Comparison of ENCODE assay signal across 8 cellular contexts in the genomic region with DNA sequence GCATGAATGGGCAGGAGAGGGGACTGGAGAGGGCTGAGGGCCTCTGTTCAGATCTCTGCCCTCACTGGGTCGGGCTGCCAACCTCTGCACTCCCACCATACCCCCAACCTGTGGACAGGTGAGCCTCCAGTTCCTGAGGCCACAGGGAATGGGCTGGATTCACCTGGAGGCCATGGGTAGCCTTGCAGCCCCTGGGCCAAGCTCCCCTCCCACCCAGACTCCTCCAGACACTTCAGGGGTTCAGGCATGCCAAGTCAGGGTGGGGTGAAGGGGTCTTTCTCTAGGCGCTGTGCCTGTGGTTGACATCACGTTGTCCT.
A peak's percentile ranks its signal among the peaks of the same experiment; 100 is the strongest.
DNase-seq lines count a peak whose midpoint lies in the region; ATAC-seq and TF ChIP-seq lines count a peak whose summit lies in the region.

No MANE protein-coding gene starts in this region.

- H3K27me3 Mint-ChIP-seq in activated CD4-positive, alpha-beta T cell treated with anti-CD3 and anti-CD28 coated beads, Interleukin-2, amount 10 ng/mL, durations not matched to agents 7 days and 5 days, result no peaks in the 10 kb centered on the region
- no peaks in the 10 kb centered on the region for H3K27me3 Mint-ChIP-seq in central memory CD8-positive, alpha-beta T cell

- no peak for DNase-seq in activated CD4-positive, alpha-beta T cell treated with anti-CD3 and anti-CD28 coated beads, Interleukin-2, amount 10 ng/mL, durations not matched to agents 7 days and 5 days
- no peak for DNase-seq in activated CD4-positive, alpha-beta T cell treated with anti-CD3 and anti-CD28 coated beads, Interleukin-2, amount 50 U/mL, for 4 hours
- no peak for DNase-seq in central memory CD8-positive, alpha-beta T cell (ENCODE audit: low spot score in 2 of 2)
- DNase-seq in tibial artery (no peak), aorta (no peak), NCI-H1694 treated with DMSO at 0.1 percent for 48 hours (lab: John Stamatoyannopoulos, UW) (no peak)
- no peak for DNase-seq in stimulated activated naive CD4-positive, alpha-beta T cell (lab: John Stamatoyannopoulos, UW)

- H3K27ac ChIP-seq in muscle layer of colon (ENCODE audit: low read depth, low read length) (peak overlapping the region; percentile 64), tibial artery (peak overlapping the region; percentile 79 to 80), aorta (ENCODE audit: low read depth in 1 of 2, low read length in 2 of 2) (no peak overlapping the region)

- H3K4me1 ChIP-seq in muscle layer of colon (ENCODE audit: insufficient read depth, low read length), result peaks cover 99% of the 10 kb centered on the region
- H3K4me1 ChIP-seq in tibial artery, result peaks cover 8 to 95% (median 88%) of the 10 kb centered on the region in 4 donors
- H3K4me1 ChIP-seq in aorta (ENCODE audit: control insufficient read depth in 1 of 2, insufficient read depth in 2 of 2, low read length in 2 of 2), result peaks cover 0 to 11% of the 10 kb centered on the region in 2 donors

- H3K27me3 ChIP-seq in muscle layer of colon (ENCODE audit: control insufficient read depth in 1 of 2, insufficient read depth in 2 of 2, low read length in 2 of 2), result no peaks in the 10 kb centered on the region
- H3K27me3 ChIP-seq in tibial artery, result no peaks in the 10 kb centered on the region
- no peaks in the 10 kb centered on the region for H3K27me3 ChIP-seq in aorta (ENCODE audit: control insufficient read depth in 1 of 2, insufficient read depth in 2 of 2, low read length in 1 of 2)

- peaks cover 69% of the 10 kb centered on the region for H3K4me1 Mint-ChIP-seq in activated CD4-positive, alpha-beta T cell treated with anti-CD3 and anti-CD28 coated beads, Interleukin-2, amount 10 ng/mL, durations not matched to agents 7 days and 5 days
- peaks cover 33% of the 10 kb centered on the region for H3K4me1 Mint-ChIP-seq in central memory CD8-positive, alpha-beta T cell

- H3K36me3 Mint-ChIP-seq in activated CD4-positive, alpha-beta T cell treated with anti-CD3 and anti-CD28 coated beads, Interleukin-2, amount 10 ng/mL, durations not matched to agents 7 days and 5 days (ENCODE audit: low read depth), result peaks cover 3% of the 10 kb centered on the region
- H3K36me3 Mint-ChIP-seq in central memory CD8-positive, alpha-beta T cell (ENCODE audit: insufficient read depth), result no peaks in the 10 kb centered on the region

- peak overlapping the region; percentile 89 for H3K27ac Mint-ChIP-seq in activated CD4-positive, alpha-beta T cell treated with anti-CD3 and anti-CD28 coated beads, Interleukin-2, amount 10 ng/mL, durations not matched to agents 7 days and 5 days
- peak overlapping the region; percentile 38 for H3K27ac Mint-ChIP-seq in central memory CD8-positive, alpha-beta T cell (ENCODE audit: low read depth)

- no peaks in the 10 kb centered on the region for H3K9me3 Mint-ChIP-seq in activated CD4-positive, alpha-beta T cell treated with anti-CD3 and anti-CD28 coated beads, Interleukin-2, amount 10 ng/mL, durations not matched to agents 7 days and 5 days
- H3K9me3 Mint-ChIP-seq in central memory CD8-positive, alpha-beta T cell, result no peaks in the 10 kb centered on the region

- H3K4me3 ChIP-seq in muscle layer of colon (ENCODE audit: low read depth in 1 of 2, low read length in 2 of 2), result no peak overlapping the region
- H3K4me3 ChIP-seq in tibial artery, result no peak overlapping the region
- H3K4me3 ChIP-seq in aorta (ENCODE audit: low read length in 2 of 2), result no peak overlapping the region

- ATAC-seq in central memory CD8-positive, alpha-beta T cell (replicated peaks; ENCODE audit: extremely low read depth, poor library complexity, severe bottlenecking), result no peak
- ATAC-seq in aorta (ENCODE audit: low FRiP score), result no peak

- WGBS in aorta, 2 donors, result 91 to 94% methylated on average over 3 of the region's 3 CpGs

- intact Hi-C loops in tibial artery (cut with DNase I; ENCODE audit: low total_unique reads) (no loop called here), aorta (cut with DNase I) (no loop called here)

- CTCF ChIA-PET in activated CD4-positive, alpha-beta T cell treated with anti-CD3 and anti-CD28 coated beads, Interleukin-2, amount 10 ng/mL, durations not matched to agents 7 days and 5 days (lab: Charles Lee), result interaction anchor here (1.2 kb wide), 2 partner anchors 12 to 80 kb away, joined by 3 read pairs; no protein-coding TSS in a partner anchor

- no peak overlapping the region for H3K4me3 Mint-ChIP-seq in activated CD4-positive, alpha-beta T cell treated with anti-CD3 and anti-CD28 coated beads, Interleukin-2, amount 10 ng/mL, durations not matched to agents 7 days and 5 days
- no peak overlapping the region for H3K4me3 Mint-ChIP-seq in central memory CD8-positive, alpha-beta T cell

- POLR2A ChIA-PET in activated CD4-positive, alpha-beta T cell treated with anti-CD3 and anti-CD28 coated beads, Interleukin-2, amount 10 ng/mL, durations not matched to agents 7 days and 5 days (lab: Charles Lee), result no interaction called here

- peaks cover 15% of the 10 kb centered on the region for H3K36me3 ChIP-seq in muscle layer of colon (ENCODE audit: insufficient read depth, low read length)
- peaks cover 0 to under 1% (median under 1%) of the 10 kb centered on the region in 3 donors for H3K36me3 ChIP-seq in tibial artery
- H3K36me3 ChIP-seq in aorta (ENCODE audit: control insufficient read depth in 1 of 2, insufficient read depth in 2 of 2, low read length in 1 of 2), result no peaks in the 10 kb centered on the region

- no peaks in the 10 kb centered on the region for H3K9me3 ChIP-seq in muscle layer of colon (ENCODE audit: low read length)
- H3K9me3 ChIP-seq in tibial artery, result no peaks in the 10 kb centered on the region
- no peaks in the 10 kb centered on the region for H3K9me3 ChIP-seq in aorta (ENCODE audit: control insufficient read depth, low read length)

- H3K9ac ChIP-seq in muscle layer of colon (ENCODE audit: low read length), result peak overlapping the region; percentile 37

- no peak for TF ChIP-seq CTCF in tibial artery (IDR thresholded peaks at IDR 0.05)

Comparison
In these comparisons a context has a peak if more than half of its experiments do, and no peak if none do; other contexts are left out.
1. H3K27ac ChIP-seq: peak in muscle layer of colon (single experiment) and tibial artery (2 of 2); none in aorta (0 of 2).